In genomic region chr2:20537423-20538307, GRCh38 we compare ENCODE assay signal across 24 cellular contexts.
DNase-seq lines count a peak whose midpoint lies in the region; ATAC-seq, FAIRE-seq and TF ChIP-seq lines count a peak whose summit lies in the region.
"Had no signal": no experiment of that assay in that cellular context is flagged by ENCODE, and none has a peak within 500 bp of the region (broad histone marks: within the 10 kb centered on the region; RNA-seq: fewer than 3 reads in every experiment).

No MANE protein-coding gene starts in this region.

- H4K5ac ChIP-seq in H1 (ENCODE audit: insufficient read length, low read depth, low read length) = no peak overlapping the region

- H4K91ac ChIP-seq in H1 (replicated peaks; ENCODE audit: insufficient read length, low read length) = no peak overlapping the region

- CTCF ChIA-PET in H1 (lab: Charles Lee; ENCODE audit: partially characterized antibody) = interaction anchor here (1.1 to 4.3 kb wide), 9 partner anchors 12 to 117 kb away, joined by 3 to 17 read pairs (median 5); partner anchors contain the start of gene RHOB

- peak overlapping the region; percentile 95 for H3K27ac Mint-ChIP-seq in nephron progenitor cell
- H3K27ac Mint-ChIP-seq: activated CD8-positive, alpha-beta T cell treated with anti-CD3 and anti-CD28 coated beads, Interleukin-2, amount 10 ng/mL, durations not matched to agents 7 days and 5 days; activated T-cell treated with anti-CD3 and anti-CD28 coated beads, Interleukin-2, amount 50 U/mL, for 24 hours; mesothelial cell of epicardium; natural killer cell had no signal

- H3K18ac ChIP-seq in H1 (ENCODE audit: extremely low read depth, low read length) = peak overlapping the region; percentile 29; the same call in 1 of the 2 replicates

- 0 out of 2 replicates have a peak overlapping the region, but pooled peaks have one; percentile 38 for H2BK15ac ChIP-seq in H1 (ENCODE audit: low read length)

- H3K36me3 Mint-ChIP-seq in nephron progenitor cell (ENCODE audit: low read depth) = no peaks in the 10 kb centered on the region
- H3K36me3 Mint-ChIP-seq: mesothelial cell of epicardium, natural killer cell had no signal

- no peak for FAIRE-seq in H1 (lab: Jason Lieb, UNC)
- FAIRE-seq: endometrium, GM12891 had no signal

- H2BK12ac ChIP-seq in H1 (ENCODE audit: low read depth, low read length) = peak overlapping the region; percentile 75; the same call in 1 of the 2 replicates

- no peak overlapping the region for H3K4ac ChIP-seq in H1 (replicated peaks; ENCODE audit: insufficient read length, low read depth, low read length)

- H3K23me2 ChIP-seq in H1 (ENCODE audit: low read depth, low read length) = no peaks in the 10 kb centered on the region

- no peak overlapping the region for H3K14ac ChIP-seq in H1 (ENCODE audit: insufficient read length)

- no peak overlapping the region for H3K56ac ChIP-seq in H1 (replicated peaks; ENCODE audit: insufficient read length, low read depth, low read length)

- no peaks in the 10 kb centered on the region for H3K9me3 Mint-ChIP-seq in nephron progenitor cell
- H3K9me3 Mint-ChIP-seq: activated T-cell treated with anti-CD3 and anti-CD28 coated beads, Interleukin-2, amount 50 U/mL, for 24 hours; mesothelial cell of epicardium; natural killer cell had no signal

- H3K4me1 Mint-ChIP-seq in nephron progenitor cell = peaks cover 77% of the 10 kb centered on the region

- peaks cover 13% of the 10 kb centered on the region for H3K27me3 Mint-ChIP-seq in nephron progenitor cell (ENCODE audit: low read depth, poor library complexity)

- peaks cover 9 to 26% (median 18%) of the 10 kb centered on the region in 4 experiments for H3K4me1 ChIP-seq in H1 (replicated peaks in 1 of 4; ENCODE audit: control insufficient read depth in 3 of 4, insufficient read depth in 4 of 4, low read length in 3 of 4)
- H3K4me1 ChIP-seq: adrenal gland, colonic mucosa had no signal

- no peaks in the 10 kb centered on the region for H4K20me1 ChIP-seq in H1 (replicated peaks in 1 of 2; ENCODE audit: control insufficient read depth in 1 of 2, insufficient read depth in 2 of 2, low read length in 2 of 2)

- no peak for TF ChIP-seq EP300 in H1 (IDR thresholded peaks at IDR 0.05; ENCODE audit: borderline replicate concordance in 1 of 2, low read depth in 2 of 2, low read length in 2 of 2)

- no peak overlapping the region for H2BK120ac ChIP-seq in H1 (replicated peaks; ENCODE audit: low read depth, low read length)

- TF ChIP-seq POLR2A in H1 (IDR thresholded peaks at IDR 0.05; ENCODE audit: control extremely low read depth in 1 of 2, low read depth in 2 of 2, low read length in 2 of 2) = no peak

- no peak overlapping the region; the same call in 1 of the 2 replicates for H4K8ac ChIP-seq in H1 (ENCODE audit: extremely low read depth, insufficient read depth, low read length)

- POLR2A ChIA-PET in H1 (lab: Charles Lee; ENCODE audit: partially characterized antibody) = interaction anchor here (0.9 to 4.0 kb wide), 3 partner anchors 11 to 90 kb away, joined by 3 to 19 read pairs (median 4); partner anchors contain the start of gene RHOB

- H3K27me3 ChIP-seq in H1 (replicated peaks in 1 of 4; ENCODE audit: control insufficient read depth in 3 of 4, extremely low read depth in 1 of 4, insufficient read depth in 3 of 4, low read length in 3 of 4) = peaks cover 0 to 2% (median 0%) of the 10 kb centered on the region in 4 experiments; a peak in 2 of 7 replicates
- H3K27me3 ChIP-seq: adrenal gland, colonic mucosa had no signal

- no peak overlapping the region for H2AK5ac ChIP-seq in H1 (ENCODE audit: low read depth, low read length)

- H3K4me3 Mint-ChIP-seq in nephron progenitor cell = peak overlapping the region; percentile 39
- H3K4me3 Mint-ChIP-seq: activated CD8-positive, alpha-beta T cell treated with anti-CD3 and anti-CD28 coated beads, Interleukin-2, amount 10 ng/mL, durations not matched to agents 7 days and 5 days; activated T-cell treated with anti-CD3 and anti-CD28 coated beads, Interleukin-2, amount 50 U/mL, for 24 hours; mesothelial cell of epicardium; natural killer cell had no signal

- no peak overlapping the region for H3K4me3 ChIP-seq in H1 (ENCODE audit: extremely low read depth in 1 of 4, insufficient read depth in 2 of 4, low read depth in 3 of 4, low read length in 4 of 4)
- H3K4me3 ChIP-seq: adrenal gland, colonic mucosa, GM23248 had no signal

- H2AFZ ChIP-seq in H1 (ENCODE audit: low read length) = peak overlapping the region; percentile 74; the same call in 1 of the 2 replicates
- H2AFZ ChIP-seq: GM23248 had no signal

- H3K27ac ChIP-seq in H1 (ENCODE audit: low read depth, low read length) = no peak overlapping the region
- H3K27ac ChIP-seq: 22Rv1, colonic mucosa, GM23248, KMS-11 had no signal

- no peak for TF ChIP-seq CTCF in H1 (IDR thresholded peaks at IDR 0.05; ENCODE audit: control extremely low read depth in 1 of 3, insufficient read depth in 1 of 3, low read depth in 1 of 3, low read length in 3 of 3)
- no peak for TF ChIP-seq CTCF in nephron progenitor cell (IDR thresholded peaks at IDR 0.05)

- DNase-seq in NCI-H2171 treated with DMSO at 0.1 percent for 48 hours (lab: John Stamatoyannopoulos, UW) = peak; percentile 14
- DNase-seq in NCI-H2171 (lab: John Stamatoyannopoulos, UW) = no peak
- DNase-seq in H1 (ENCODE audit: low read depth in 1 of 2, low spot score in 2 of 2) = no peak
- no peak for DNase-seq in nephron progenitor cell
- no peak for DNase-seq in T-helper 2 cell
- no peak for DNase-seq in NAMALWA (ENCODE audit: low spot score)
- DNase-seq: activated CD8-positive, alpha-beta T cell treated with anti-CD3 and anti-CD28 coated beads, Interleukin-2, amount 10 ng/mL, durations not matched to agents 7 days and 5 days; activated T-cell treated with anti-CD3 and anti-CD28 coated beads, Interleukin-2, amount 50 U/mL, for 24 hours; adrenal gland; AML-193; colonic mucosa; GM23248; MV-4-11; natural killer cell; NCI-H1694 treated with DMSO at 0.1 percent for 48 hours; OCI-M1 had no signal

- 0 out of 7 replicates have a peak overlapping the region, but pooled peaks of 1 of the 4 experiments have one; percentile 18 for H3K9ac ChIP-seq in H1 (replicated peaks in 1 of 4; ENCODE audit: extremely low read depth in 1 of 4, low read depth in 3 of 4, low read length in 3 of 4)
- H3K9ac ChIP-seq: GM23248, KMS-11 had no signal

- no peaks in the 10 kb centered on the region for H3K79me2 ChIP-seq in H1 (ENCODE audit: control insufficient read depth in 1 of 2, insufficient read depth in 2 of 2, low read length in 2 of 2)

- 55% methylated on average over 17 of the region's 17 CpGs; no CpG with 5 or more reads in 1 of the 2 experiments for WGBS in H1 (ENCODE audit: extremely low coverage in 1 of 2, insufficient coverage in 1 of 2, insufficient read length in 1 of 2, insufficient replicate concordance in 2 of 2, low coverage in 1 of 2, low lambda C conversion rate in 2 of 2, missing lambda C conversion rate in 1 of 2), 2 experiments

- ATAC-seq in GM19324 (IDR thresholded peaks at IDR 0.05; ENCODE audit: low FRiP score, unreplicated experiment) (no peak), HG02973 (IDR thresholded peaks at IDR 0.05; ENCODE audit: unreplicated experiment) (no peak)
- ATAC-seq: activated CD4-positive, CD25-positive, alpha-beta regulatory T cell treated with anti-CD3 and anti-CD28 coated beads, Interleukin-2, amount 50 U/mL, for 24 hours; activated CD8-positive, alpha-beta T cell treated with anti-CD3 and anti-CD28 coated beads, Interleukin-2, amount 10 ng/mL, durations not matched to agents 7 days and 5 days; natural killer cell had no signal

- no peak overlapping the region for H2BK20ac ChIP-seq in H1 (ENCODE audit: low read length)

- peak overlapping the region in 1 of 2 experiments; percentile 48; a peak in 2 of 4 replicates for H3K4me2 ChIP-seq in H1 (ENCODE audit: insufficient read depth in 1 of 2, low read depth in 2 of 2, low read length in 2 of 2)
- H3K4me2 ChIP-seq: KMS-11 had no signal

- no peaks in the 10 kb centered on the region for H3K36me3 ChIP-seq in H1 (ENCODE audit: control insufficient read depth in 2 of 4, insufficient read depth in 4 of 4, low read length in 3 of 4)
- H3K36me3 ChIP-seq: adrenal gland, colonic mucosa had no signal

- no peaks in the 10 kb centered on the region for H3K9me3 ChIP-seq in H1 (ENCODE audit: insufficient read depth in 2 of 2, low read depth in 1 of 2, low read length in 1 of 2)
- H3K9me3 ChIP-seq: adrenal gland, colonic mucosa had no signal

- H3K23ac ChIP-seq in H1 (ENCODE audit: insufficient read length) = no peak overlapping the region

- no peaks in the 10 kb centered on the region for H3K79me1 ChIP-seq in H1 (ENCODE audit: low read depth, low read length)

- no peak overlapping the region for H2BK5ac ChIP-seq in H1 (ENCODE audit: low read depth, low read length)

- TF ChIP-seq RAD21 in H1 (IDR thresholded peaks at IDR 0.05 in 1 of 2, conservative IDR thresholded peaks at IDR 0.05 in 1 of 2; ENCODE audit: low read depth in 2 of 2, low read length in 2 of 2) = no peak

TF ChIP-seq in H1, 55 proteins besides CTCF, POLR2A, EP300 and RAD21 (continues in another document):
- TF ChIP-seq CEBPB (IDR thresholded peaks at IDR 0.05; ENCODE audit: low read depth, low read length) = no peak
- TF ChIP-seq CBX8 (IDR thresholded peaks at IDR 0.05; ENCODE audit: borderline replicate concordance, low read depth, low read length) = no peak
- TF ChIP-seq E2F6 (IDR thresholded peaks at IDR 0.05) = 0 out of 2 replicates have a peak, but pooled peaks have one; percentile 10
- no peak for TF ChIP-seq BRCA1 (IDR thresholded peaks at IDR 0.05; ENCODE audit: low read depth, low read length)
